In the genomic region with DNA sequence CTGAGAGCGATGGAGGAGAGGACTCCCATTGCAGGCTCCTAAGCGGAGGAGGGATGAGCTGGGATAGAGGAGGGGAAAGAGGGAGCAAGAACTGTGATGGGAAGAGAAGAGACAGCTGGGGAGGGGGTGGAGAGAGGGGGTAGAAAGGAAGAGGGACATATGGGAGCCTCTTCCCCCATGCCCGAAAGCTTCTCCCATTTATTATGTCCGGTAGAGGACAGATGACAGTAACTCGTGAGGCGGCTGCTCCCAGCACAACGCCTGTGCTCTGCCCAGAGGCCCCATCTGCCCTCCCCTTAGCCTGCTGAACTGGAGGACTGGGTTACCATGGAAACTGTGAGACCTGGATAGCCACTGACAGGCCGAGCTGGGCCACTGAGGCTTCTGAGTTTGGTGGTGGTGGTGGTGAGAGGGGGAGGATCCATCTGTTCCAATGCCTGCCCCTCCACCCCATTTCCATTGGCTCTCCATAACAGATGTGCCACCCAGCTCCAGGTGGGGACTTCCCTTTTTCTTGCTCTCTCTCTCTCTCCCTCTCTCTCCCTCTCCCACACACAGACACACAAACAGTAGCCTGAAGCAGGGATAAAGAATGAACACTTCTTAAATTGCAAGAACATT, we compare ENCODE assay signal across 15 cellular contexts. TPM values are rescaled to one million over a fixed set of nuclear protein-coding genes. Genes with fewer than 3 reads are reported as not detected.
DNase-seq lines count a peak whose midpoint lies in the region; ATAC-seq, FAIRE-seq and TF ChIP-seq lines count a peak whose summit lies in the region.
"Had no signal": no experiment of that assay in that cellular context is flagged by ENCODE, and none has a peak within 500 bp of the region (broad histone marks: within the 10 kb centered on the region; RNA-seq: fewer than 3 reads in every experiment).

No MANE protein-coding gene starts in this region.

- no peaks in the 10 kb centered on the region for H3K36me3 ChIP-seq in H1 (ENCODE audit: control insufficient read depth in 2 of 4, insufficient read depth in 4 of 4, low read length in 3 of 4)
- H3K36me3 ChIP-seq: breast epithelium, left ventricle myocardium inferior, SJSA1 had no signal

- peak in 1 of 2 experiments; percentile 93; a peak in 1 of 3 replicates for TF ChIP-seq EP300 in H1 (IDR thresholded peaks at IDR 0.05; ENCODE audit: borderline replicate concordance in 1 of 2, low read depth in 2 of 2, low read length in 2 of 2)

- H2BK15ac ChIP-seq in H1 (ENCODE audit: low read length) = no peak overlapping the region

- FAIRE-seq in H1 (lab: Jason Lieb, UNC) = peak; percentile 45
- FAIRE-seq: GM12891 had no signal

- no peak overlapping the region for H3K27ac ChIP-seq in H1 (ENCODE audit: low read depth, low read length)
- H3K27ac ChIP-seq: breast epithelium, left ventricle myocardium inferior, SJSA1 had no signal

- peaks cover 0 to 10% (median 7%) of the 10 kb centered on the region in 4 experiments; a peak in 5 of 7 replicates for H3K27me3 ChIP-seq in H1 (replicated peaks in 1 of 4; ENCODE audit: control insufficient read depth in 3 of 4, extremely low read depth in 1 of 4, insufficient read depth in 3 of 4, low read length in 3 of 4)
- H3K27me3 ChIP-seq: breast epithelium had no signal

- H3K23ac ChIP-seq in H1 (ENCODE audit: insufficient read length) = no peak overlapping the region

- TF ChIP-seq CTCF in H1 (IDR thresholded peaks at IDR 0.05; ENCODE audit: control extremely low read depth in 1 of 3, insufficient read depth in 1 of 3, low read depth in 1 of 3, low read length in 3 of 3) = no peak

- H3K9me3 ChIP-seq in H1 (ENCODE audit: insufficient read depth in 2 of 2, low read depth in 1 of 2, low read length in 1 of 2) = no peaks in the 10 kb centered on the region
- H3K9me3 ChIP-seq: breast epithelium, left ventricle myocardium inferior, SJSA1 had no signal

- no peaks in the 10 kb centered on the region for H3K79me1 ChIP-seq in H1 (ENCODE audit: low read depth, low read length)

- no peak overlapping the region for H3K9ac ChIP-seq in H1 (replicated peaks in 1 of 4; ENCODE audit: extremely low read depth in 1 of 4, low read depth in 3 of 4, low read length in 3 of 4)

- no peak overlapping the region for H4K8ac ChIP-seq in H1 (ENCODE audit: extremely low read depth, insufficient read depth, low read length)

- no peak overlapping the region; a peak in 1 of 8 replicates for H3K4me3 ChIP-seq in H1 (ENCODE audit: extremely low read depth in 1 of 4, insufficient read depth in 2 of 4, low read depth in 3 of 4, low read length in 4 of 4)
- H3K4me3 ChIP-seq: breast epithelium, left ventricle myocardium inferior, SJSA1 had no signal

- no peak for TF ChIP-seq RAD21 in H1 (IDR thresholded peaks at IDR 0.05 in 1 of 2, conservative IDR thresholded peaks at IDR 0.05 in 1 of 2; ENCODE audit: low read depth in 2 of 2, low read length in 2 of 2)

- H4K5ac ChIP-seq in H1 (ENCODE audit: insufficient read length, low read depth, low read length) = no peak overlapping the region

- POLR2A ChIA-PET in H1 (lab: Charles Lee; ENCODE audit: partially characterized antibody) = interaction anchor here (0.6 to 27.2 kb wide), 14 partner anchors 10 to 1199 kb away, joined by 3 to 626 read pairs (median 5); a partner anchor contains a TSS

- H3K27me3 Mint-ChIP-seq in activated naive CD8-positive, alpha-beta T cell = no peaks in the 10 kb centered on the region
- no peaks in the 10 kb centered on the region for H3K27me3 Mint-ChIP-seq in activated naive CD8-positive, alpha-beta T cell treated with anti-CD3 and anti-CD28 coated beads, Interleukin-2, amount 50 U/mL, for 24 hours

- H3K4ac ChIP-seq in H1 (replicated peaks; ENCODE audit: insufficient read length, low read depth, low read length) = no peak overlapping the region

- CTCF ChIA-PET in H1 (lab: Charles Lee; ENCODE audit: partially characterized antibody) = interaction anchor here (0.7 to 23.8 kb wide), 15 partner anchors 10 to 862 kb away, joined by 3 to 316 read pairs (median 6); a partner anchor contains a TSS

- no peak overlapping the region for H4K91ac ChIP-seq in H1 (replicated peaks; ENCODE audit: insufficient read length, low read length)

- TF ChIP-seq POLR2A in H1 (IDR thresholded peaks at IDR 0.05; ENCODE audit: control extremely low read depth in 1 of 2, low read depth in 2 of 2, low read length in 2 of 2) = no peak

- H3K36me3 Mint-ChIP-seq in activated naive CD8-positive, alpha-beta T cell = no peaks in the 10 kb centered on the region
- no peaks in the 10 kb centered on the region for H3K36me3 Mint-ChIP-seq in activated naive CD8-positive, alpha-beta T cell treated with anti-CD3 and anti-CD28 coated beads, Interleukin-2, amount 50 U/mL, for 24 hours (ENCODE audit: low read depth)

- H2AFZ ChIP-seq in H1 (ENCODE audit: low read length) = no peak overlapping the region

- no peak overlapping the region for H3K56ac ChIP-seq in H1 (replicated peaks; ENCODE audit: insufficient read length, low read depth, low read length)

- H2AK5ac ChIP-seq in H1 (ENCODE audit: low read depth, low read length) = no peak overlapping the region

- no peaks in the 10 kb centered on the region for H4K20me1 ChIP-seq in H1 (replicated peaks in 1 of 2; ENCODE audit: control insufficient read depth in 1 of 2, insufficient read depth in 2 of 2, low read length in 2 of 2)

- H2BK20ac ChIP-seq in H1 (ENCODE audit: low read length) = no peak overlapping the region

- no peak overlapping the region for H3K27ac Mint-ChIP-seq in activated naive CD8-positive, alpha-beta T cell
- H3K27ac Mint-ChIP-seq in activated naive CD8-positive, alpha-beta T cell treated with anti-CD3 and anti-CD28 coated beads, Interleukin-2, amount 50 U/mL, for 24 hours = no peak overlapping the region

- no peak for DNase-seq in activated naive CD8-positive, alpha-beta T cell treated with anti-CD3 and anti-CD28 coated beads, Interleukin-2, amount 50 U/mL, for 24 hours
- DNase-seq in NCI-H82 (lab: John Stamatoyannopoulos, UW) = peak; percentile 96
- DNase-seq in H1 (ENCODE audit: low read depth in 1 of 2, low spot score in 2 of 2) = peak in 1 of 2 experiments; percentile 54
- DNase-seq in amniotic stem cell (lab: John Stamatoyannopoulos, UW) = no peak
- no peak for DNase-seq in HuH-7 (ENCODE audit: low spot score)
- DNase-seq: activated CD8-positive, alpha-beta memory T cell treated with anti-CD3 and anti-CD28 coated beads, Interleukin-2, amount 50 U/mL, for 48 hours; left ventricle myocardium inferior had no signal

- H3K23me2 ChIP-seq in H1 (ENCODE audit: low read depth, low read length) = peaks cover 11% of the 10 kb centered on the region; the same call in 1 of the 2 replicates

- no peak for ATAC-seq in activated naive CD8-positive, alpha-beta T cell treated with anti-CD3 and anti-CD28 coated beads, Interleukin-2, amount 50 U/mL, for 24 hours
- ATAC-seq in HG03108 (IDR thresholded peaks at IDR 0.05; ENCODE audit: unreplicated experiment) (no peak), GM19397 (IDR thresholded peaks at IDR 0.05; ENCODE audit: unreplicated experiment) (no peak)

- H2BK12ac ChIP-seq in H1 (ENCODE audit: low read depth, low read length) = no peak overlapping the region

- no peak overlapping the region for H3K18ac ChIP-seq in H1 (ENCODE audit: extremely low read depth, low read length)

- H3K4me2 ChIP-seq in H1 (ENCODE audit: insufficient read depth in 1 of 2, low read depth in 2 of 2, low read length in 2 of 2) = peak overlapping the region; percentile 25 to 75; a peak in 3 of 4 replicates

- no peak overlapping the region for H2BK5ac ChIP-seq in H1 (ENCODE audit: low read depth, low read length)

- no peaks in the 10 kb centered on the region for H3K9me3 Mint-ChIP-seq in activated naive CD8-positive, alpha-beta T cell (ENCODE audit: low read depth)
- H3K9me3 Mint-ChIP-seq in activated naive CD8-positive, alpha-beta T cell treated with anti-CD3 and anti-CD28 coated beads, Interleukin-2, amount 50 U/mL, for 24 hours = no peaks in the 10 kb centered on the region

- 72% methylated on average over 8 of the region's 8 CpGs; no CpG with 5 or more reads in 1 of the 2 experiments for WGBS in H1 (ENCODE audit: extremely low coverage in 1 of 2, insufficient coverage in 1 of 2, insufficient read length in 1 of 2, insufficient replicate concordance in 2 of 2, low coverage in 1 of 2, low lambda C conversion rate in 2 of 2, missing lambda C conversion rate in 1 of 2), 2 experiments

- H3K4me3 Mint-ChIP-seq in activated naive CD8-positive, alpha-beta T cell = peak overlapping the region; percentile 17
- H3K4me3 Mint-ChIP-seq in activated naive CD8-positive, alpha-beta T cell treated with anti-CD3 and anti-CD28 coated beads, Interleukin-2, amount 50 U/mL, for 24 hours = no peak overlapping the region

- peaks cover 20% of the 10 kb centered on the region for H3K4me1 Mint-ChIP-seq in activated naive CD8-positive, alpha-beta T cell (ENCODE audit: low read depth)
- peaks cover 27% of the 10 kb centered on the region for H3K4me1 Mint-ChIP-seq in activated naive CD8-positive, alpha-beta T cell treated with anti-CD3 and anti-CD28 coated beads, Interleukin-2, amount 50 U/mL, for 24 hours

- H3K79me2 ChIP-seq in H1 (ENCODE audit: control insufficient read depth in 1 of 2, insufficient read depth in 2 of 2, low read length in 2 of 2) = no peaks in the 10 kb centered on the region

- no peak overlapping the region for H3K14ac ChIP-seq in H1 (ENCODE audit: insufficient read length)

- peaks cover 0 to 18% (median 12%) of the 10 kb centered on the region in 4 experiments; a peak in 6 of 7 replicates for H3K4me1 ChIP-seq in H1 (replicated peaks in 1 of 4; ENCODE audit: control insufficient read depth in 3 of 4, insufficient read depth in 4 of 4, low read length in 3 of 4)
- H3K4me1 ChIP-seq: breast epithelium had no signal

- H2BK120ac ChIP-seq in H1 (replicated peaks; ENCODE audit: low read depth, low read length) = no peak overlapping the region

RNA-seq across cellular contexts. Expression of a gene that starts 8.3 kb away (rescaled TPM):
- total RNA-seq in H1 (2021; fragmentation: NEBNext Ultra II Directional; extraction: Animal tissue kit (Norgen Biotek cat#: 25700)) = not detected in 2 replicates
- polyA plus RNA-seq in H1 (2011; rRNA removed) = 0.02 and 0.05 TPM in 2 replicates
- not detected for polyA plus RNA-seq in H1 (2011; cell fraction: cytosol; rRNA removed)
- 0.81 TPM for polyA plus RNA-seq in H1 (2011; cell fraction: nucleus; rRNA removed)
- not detected in 4 replicates for polyA plus RNA-seq in H1 (2012, experiment 1 of 2)
- polyA plus RNA-seq in H1 (2012, experiment 2 of 2) = not detected
- polyA plus RNA-seq in H1 (2013, experiment 1 of 2) = 0.04 TPM
- not detected for polyA plus RNA-seq in H1 (2013, experiment 2 of 2)
- 0.07 TPM in 1 of 2 replicates, not detected in the other for polyA minus RNA-seq in H1 (2011; rRNA and poly(A)+ RNA removed)
- not detected for polyA minus RNA-seq in H1 (2011; cell fraction: cytosol; rRNA and poly(A)+ RNA removed)
- polyA minus RNA-seq in H1 (2011; cell fraction: nucleus; rRNA and poly(A)+ RNA removed) = not detected
- total RNA-seq: breast epithelium, left ventricle myocardium inferior, MCF 10A, renal cortical epithelial cell, SJSA1 had no signal

RNA-seq across cellular contexts. Expression of a gene that starts 14.5 kb away (rescaled TPM):
- 79.3 and 81.9 TPM in 2 replicates for total RNA-seq in H1 (2021; fragmentation: NEBNext Ultra II Directional; extraction: Animal tissue kit (Norgen Biotek cat#: 25700))
- 115 and 221 TPM in 2 replicates for polyA plus RNA-seq in H1 (2011; rRNA removed)
- polyA plus RNA-seq in H1 (2011; cell fraction: cytosol; rRNA removed) = 165 TPM
- 263 TPM for polyA plus RNA-seq in H1 (2011; cell fraction: nucleus; rRNA removed)
- polyA plus RNA-seq in H1 (2012, experiment 1 of 2) = 63.9 to 105 TPM (median 99.4 TPM) in 4 replicates
- 105 TPM for polyA plus RNA-seq in H1 (2012, experiment 2 of 2)
- polyA plus RNA-seq in H1 (2013, experiment 1 of 2) = 67.3 TPM
- polyA plus RNA-seq in H1 (2013, experiment 2 of 2) = 67.0 TPM
- 75.2 and 96.9 TPM in 2 replicates for polyA minus RNA-seq in H1 (2011; rRNA and poly(A)+ RNA removed)
- 79.0 TPM for polyA minus RNA-seq in H1 (2011; cell fraction: cytosol; rRNA and poly(A)+ RNA removed)
- polyA minus RNA-seq in H1 (2011; cell fraction: nucleus; rRNA and poly(A)+ RNA removed) = 63.1 TPM

RNA-seq across cellular contexts. Expression of a gene that starts 27.8 kb away (rescaled TPM):
- total RNA-seq in H1 (2021; fragmentation: NEBNext Ultra II Directional; extraction: Animal tissue kit (Norgen Biotek cat#: 25700)) = 8.5 and 9.0 TPM in 2 replicates
- 6.0 and 7.8 TPM in 2 replicates for polyA plus RNA-seq in H1 (2011; rRNA removed)
- 6.2 TPM for polyA plus RNA-seq in H1 (2011; cell fraction: cytosol; rRNA removed)
- polyA plus RNA-seq in H1 (2011; cell fraction: nucleus; rRNA removed) = 66.0 TPM
- polyA plus RNA-seq in H1 (2012, experiment 1 of 2) = 8.3 to 9.7 TPM (median 9.4 TPM) in 4 replicates
- 4.6 TPM for polyA plus RNA-seq in H1 (2012, experiment 2 of 2)
- 4.0 TPM for polyA plus RNA-seq in H1 (2013, experiment 1 of 2)
- 3.4 TPM for polyA plus RNA-seq in H1 (2013, experiment 2 of 2)
- polyA minus RNA-seq in H1 (2011; rRNA and poly(A)+ RNA removed) = 9.5 and 11.4 TPM in 2 replicates
- 3.9 TPM for polyA minus RNA-seq in H1 (2011; cell fraction: cytosol; rRNA and poly(A)+ RNA removed)
- 17.4 TPM for polyA minus RNA-seq in H1 (2011; cell fraction: nucleus; rRNA and poly(A)+ RNA removed)
- total RNA-seq: MCF 10A, SJSA1 had no signal

RNA-seq across cellular contexts. Expression of a gene that starts 34.9 kb away (rescaled TPM):
- total RNA-seq in H1 (2021; fragmentation: NEBNext Ultra II Directional; extraction: Animal tissue kit (Norgen Biotek cat#: 25700)) = 63.6 and 67.2 TPM in 2 replicates
- polyA plus RNA-seq in H1 (2011; rRNA removed) = 60.4 and 74.6 TPM in 2 replicates
- 80.4 TPM for polyA plus RNA-seq in H1 (2011; cell fraction: cytosol; rRNA removed)
- 82.9 TPM for polyA plus RNA-seq in H1 (2011; cell fraction: nucleus; rRNA removed)
- polyA plus RNA-seq in H1 (2012, experiment 1 of 2) = 58.7 to 73.6 TPM (median 70.9 TPM) in 4 replicates
- polyA plus RNA-seq in H1 (2012, experiment 2 of 2) = 77.2 TPM
- polyA plus RNA-seq in H1 (2013, experiment 1 of 2) = 30.0 TPM
- 30.0 TPM for polyA plus RNA-seq in H1 (2013, experiment 2 of 2)
- 83.6 and 86.0 TPM in 2 replicates for polyA minus RNA-seq in H1 (2011; rRNA and poly(A)+ RNA removed)
- polyA minus RNA-seq in H1 (2011; cell fraction: cytosol; rRNA and poly(A)+ RNA removed) = 46.2 TPM
- 55.6 TPM for polyA minus RNA-seq in H1 (2011; cell fraction: nucleus; rRNA and poly(A)+ RNA removed)

RNA-seq across cellular contexts. Expression of a gene that starts 35.1 kb away (rescaled TPM):
- 1.1 TPM in 2 replicates for total RNA-seq in H1 (2021; fragmentation: NEBNext Ultra II Directional; extraction: Animal tissue kit (Norgen Biotek cat#: 25700))
- 2.1 and 2.2 TPM in 2 replicates for polyA plus RNA-seq in H1 (2011; rRNA removed)
- 1.9 TPM for polyA plus RNA-seq in H1 (2011; cell fraction: cytosol; rRNA removed)
- polyA plus RNA-seq in H1 (2011; cell fraction: nucleus; rRNA removed) = 1.8 TPM
- 0.39 to 1.3 TPM (median 0.65 TPM) in 4 replicates for polyA plus RNA-seq in H1 (2012, experiment 1 of 2)
- 1.0 TPM for polyA plus RNA-seq in H1 (2012, experiment 2 of 2)
- polyA plus RNA-seq in H1 (2013, experiment 1 of 2) = 1.1 TPM
- 1.3 TPM for polyA plus RNA-seq in H1 (2013, experiment 2 of 2)
- polyA minus RNA-seq in H1 (2011; rRNA and poly(A)+ RNA removed) = 0.95 and 1.5 TPM in 2 replicates
- 0.51 TPM for polyA minus RNA-seq in H1 (2011; cell fraction: cytosol; rRNA and poly(A)+ RNA removed)
- polyA minus RNA-seq in H1 (2011; cell fraction: nucleus; rRNA and poly(A)+ RNA removed) = 2.5 TPM
